Comparison of ENCODE assay signal across 26 cellular contexts in the genomic region with DNA sequence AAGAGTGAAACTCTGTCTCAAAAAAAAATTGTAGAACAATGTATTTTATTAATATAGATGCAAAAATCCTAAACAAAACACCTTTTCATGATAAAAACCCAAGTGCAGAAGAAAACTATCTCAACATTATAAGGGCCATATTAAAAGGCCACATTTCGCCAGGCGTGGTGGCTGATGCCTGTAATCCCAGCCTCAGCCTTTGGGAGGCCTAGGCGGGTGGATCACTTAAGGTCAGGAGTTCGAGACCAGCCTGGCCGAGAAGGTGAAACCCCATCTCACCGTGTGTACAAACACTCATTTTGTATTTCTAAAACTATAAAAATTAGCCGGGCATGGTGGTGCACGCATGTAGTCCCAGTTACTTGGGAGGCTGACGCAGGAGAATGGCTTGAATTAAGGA.
"Had no signal": no experiment of that assay in that cellular context is flagged by ENCODE, and none has a peak within 500 bp of the region (broad histone marks: within the 10 kb centered on the region; RNA-seq: fewer than 3 reads in every experiment).

No MANE protein-coding gene starts in this region.

- H3K27me3 Mint-ChIP-seq: activated B cell treated with CpG ODN at 0.5 μM for 24 hours; activated T-helper 17 cell treated with anti-CD3 and anti-CD28 coated beads, Interleukin-2, amount 50 U/mL, for 72 hours had no signal

- H3K36me3 ChIP-seq: brain microvascular endothelial cell, left lung, lower lobe of right lung, neural progenitor cell, transverse colon had no signal

- H3K27me3 ChIP-seq: brain microvascular endothelial cell, left lung, neural progenitor cell, testis, transverse colon had no signal

- H3K4me1 ChIP-seq: left lung, lower lobe of right lung, neural progenitor cell, parathyroid adenoma, testis, transverse colon had no signal

- H3K36me3 Mint-ChIP-seq: naive thymus-derived CD8-positive, alpha-beta T cell; neural progenitor cell had no signal

- H3K79me2 ChIP-seq: parathyroid adenoma had no signal

- ATAC-seq: activated T-cell treated with anti-CD3 and anti-CD28 coated beads, Interleukin-2, amount 50 U/mL, for 4 hours; activated T-helper 17 cell treated with anti-CD3 and anti-CD28 coated beads, Interleukin-2, amount 50 U/mL, for 72 hours; left lung; lower lobe of right lung; naive thymus-derived CD8-positive, alpha-beta T cell; right cardiac atrium; stimulated activated naive CD8-positive, alpha-beta T cell treated with anti-CD3 and anti-CD28 coated beads, Interleukin-15, Interleukin-2, amounts not matched to agents 100 U/mL and 50 U/mL, for 24 hours had no signal

- H2AFZ ChIP-seq: neural progenitor cell, parathyroid adenoma had no signal

- H3K9ac ChIP-seq: neural progenitor cell, parathyroid adenoma had no signal

- H3K4me3 ChIP-seq: left lung, lower lobe of right lung, neural progenitor cell, testis, transverse colon had no signal

- H3K9me3 ChIP-seq: left lung, lower lobe of right lung, testis, transverse colon had no signal

- H3K27ac ChIP-seq: brain microvascular endothelial cell, left lung, lower lobe of right lung, neural progenitor cell, parathyroid adenoma, testis, transverse colon had no signal

- H3K4me2 ChIP-seq: neural progenitor cell had no signal

- DNase-seq: activated B cell treated with CpG ODN at 0.5 μM for 24 hours; activated CD4-positive, alpha-beta T cell treated with anti-CD3 and anti-CD28 coated beads, Interleukin-2, amount 50 U/mL, for 4 hours; activated gamma-delta T cell treated with Interleukin-2 at 50 U/mL for 16 hours; activated naive CD4-positive, alpha-beta T cell treated with anti-CD3 and anti-CD28 coated beads, Interleukin-2, amount 50 U/mL, for 16 hours; activated T-cell treated with anti-CD3 and anti-CD28 coated beads, Interleukin-2, amount 50 U/mL, for 4 hours; amniotic stem cell; brain microvascular endothelial cell; caudate nucleus; effector CD8-positive, alpha-beta T cell; kidney glomerular epithelial cell; left lung; lower lobe of right lung; mesenchymal stem cell; naive thymus-derived CD8-positive, alpha-beta T cell; occipital lobe; stimulated activated CD4-positive, alpha-beta T cell treated with anti-CD3 and anti-CD28 coated beads, Interleukin-15, amount 100 ng/mL, for 24 hours; stimulated activated CD4-positive, alpha-beta T cell treated with anti-CD3 and anti-CD28 coated beads, Interleukin-2, amount 100 ng/mL, for 24 hours; stimulated activated naive CD8-positive, alpha-beta T cell treated with anti-CD3 and anti-CD28 coated beads, Interleukin-15, Interleukin-2, amounts not matched to agents 100 U/mL and 50 U/mL, for 24 hours; testis; transverse colon had no signal

- H3K9me3 Mint-ChIP-seq: activated B cell treated with CpG ODN at 0.5 μM for 24 hours; activated T-cell treated with anti-CD3 and anti-CD28 coated beads, Interleukin-2, amount 50 U/mL, for 4 hours; activated T-helper 17 cell treated with anti-CD3 and anti-CD28 coated beads, Interleukin-2, amount 50 U/mL, for 72 hours; dendritic cell treated with granulocyte-macrophage colony-stimulating factor and Interleukin-4, amounts not matched to agents 40 ng/mL and 50 ng/mL, for 4 days; naive thymus-derived CD8-positive, alpha-beta T cell; T-helper 2 cell treated with Interferon-gamma antibody and Interleukin-4, amounts not matched to agents 5 μg/mL and 100 μg/mL, for 36 hours had no signal

- H3K4me1 Mint-ChIP-seq: activated B cell treated with CpG ODN at 0.5 μM for 24 hours; activated T-helper 17 cell treated with anti-CD3 and anti-CD28 coated beads, Interleukin-2, amount 50 U/mL, for 72 hours; naive thymus-derived CD8-positive, alpha-beta T cell; neural progenitor cell had no signal

- H3K4me3 Mint-ChIP-seq: activated B cell treated with CpG ODN at 0.5 μM for 24 hours; activated T-cell treated with anti-CD3 and anti-CD28 coated beads, Interleukin-2, amount 50 U/mL, for 4 hours; activated T-helper 17 cell treated with anti-CD3 and anti-CD28 coated beads, Interleukin-2, amount 50 U/mL, for 72 hours; dendritic cell treated with granulocyte-macrophage colony-stimulating factor and Interleukin-4, amounts not matched to agents 40 ng/mL and 50 ng/mL, for 4 days; naive thymus-derived CD8-positive, alpha-beta T cell; neural progenitor cell; T-helper 2 cell treated with Interferon-gamma antibody and Interleukin-4, amounts not matched to agents 5 μg/mL and 100 μg/mL, for 36 hours had no signal

- H3K27ac Mint-ChIP-seq: activated B cell treated with CpG ODN at 0.5 μM for 24 hours; activated T-helper 17 cell treated with anti-CD3 and anti-CD28 coated beads, Interleukin-2, amount 50 U/mL, for 72 hours; dendritic cell treated with granulocyte-macrophage colony-stimulating factor and Interleukin-4, amounts not matched to agents 40 ng/mL and 50 ng/mL, for 4 days; naive thymus-derived CD8-positive, alpha-beta T cell; neural progenitor cell; T-helper 2 cell treated with Interferon-gamma antibody and Interleukin-4, amounts not matched to agents 5 μg/mL and 100 μg/mL, for 36 hours had no signal
